9 cellular contexts compared by ENCODE assay signal in the genomic region with DNA sequence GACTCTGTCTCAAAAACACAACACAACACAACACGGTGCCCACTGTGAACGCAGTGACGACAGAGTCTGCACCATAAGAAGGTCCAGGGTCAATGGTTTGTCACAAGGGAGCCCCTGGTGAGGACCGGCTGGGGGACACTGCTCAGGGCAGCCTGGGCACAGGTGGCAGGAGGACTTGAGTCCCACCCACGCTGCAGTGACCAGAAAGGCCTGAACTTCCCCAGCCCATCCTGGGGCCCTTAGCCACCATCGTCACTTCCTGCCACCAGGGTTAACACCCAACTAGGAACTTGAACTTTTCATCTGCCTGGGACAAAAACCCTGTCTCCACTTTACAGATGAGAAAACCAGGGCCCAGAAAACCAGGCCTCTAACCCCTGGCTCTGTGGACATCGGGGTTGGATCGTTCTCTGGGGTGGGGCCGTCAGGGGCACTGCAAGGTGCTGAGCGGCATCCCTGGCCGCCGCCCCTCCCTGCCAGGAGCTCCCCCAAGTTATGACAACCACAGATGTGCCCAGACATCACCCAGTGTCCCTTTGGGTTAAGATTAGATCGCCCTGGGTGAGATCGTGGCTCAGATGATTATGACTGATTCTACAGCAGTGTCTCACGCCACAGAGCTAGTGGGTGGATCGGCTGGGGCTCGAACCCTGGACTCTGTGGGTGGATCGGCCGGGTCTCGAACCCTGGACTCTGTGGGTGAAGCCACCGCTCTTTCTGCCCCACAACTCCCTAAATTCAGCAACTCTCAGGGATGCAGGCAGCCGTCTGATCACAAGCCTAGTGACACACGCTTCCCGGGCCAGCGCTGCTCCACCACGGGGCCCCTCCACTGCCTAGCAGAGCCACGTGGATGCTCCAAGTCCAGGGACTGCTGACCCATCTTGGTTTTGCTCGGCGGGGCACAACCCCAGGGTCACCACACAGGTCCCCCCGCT.
DNase-seq lines count a peak whose midpoint lies in the region; ATAC-seq lines count a peak whose summit lies in the region.
"Had no signal": no experiment of that assay in that cellular context is flagged by ENCODE, and none has a peak within 500 bp of the region (broad histone marks: within the 10 kb centered on the region; RNA-seq: fewer than 3 reads in every experiment).

No MANE protein-coding gene starts in this region.

- DNase-seq in SIG-M5 treated with dmso at 0.1 percent for 504 hours (lab: John Stamatoyannopoulos, UW; ENCODE audit: unreplicated experiment) (peak; percentile 61), SIG-M5 (lab: John Stamatoyannopoulos, UW) (no peak), T-helper 2 cell (peak in 3 of 5 experiments; percentile 39 to 88 (median 76)), cerebellar cortex (ENCODE audit: low spot score) (no peak), AG08395 (ENCODE audit: low spot score) (no peak)
- DNase-seq in effector CD4-positive, alpha-beta T cell = peak; percentile 32
- DNase-seq in stimulated activated naive CD4-positive, alpha-beta T cell (lab: John Stamatoyannopoulos, UW) = peak in 4 of 6 experiments; percentile 51 to 73 (median 55)
- DNase-seq: 8988T had no signal

- no peak for ATAC-seq in HG03175 (IDR thresholded peaks at IDR 0.05; ENCODE audit: unreplicated experiment)

Comparison
In these comparisons a context has a peak if more than half of its experiments do, and no peak if none do; other contexts are left out.
1. DNase-seq: peak in SIG-M5 treated with dmso at 0.1 percent for 504 hours (single experiment), T-helper 2 cell (3 of 5), effector CD4-positive, alpha-beta T cell (single experiment) and stimulated activated naive CD4-positive, alpha-beta T cell (4 of 6); none in SIG-M5 (single experiment), cerebellar cortex (single experiment) and AG08395 (single experiment).